Comparison of ENCODE assay signal across 16 cellular contexts in the genomic region with DNA sequence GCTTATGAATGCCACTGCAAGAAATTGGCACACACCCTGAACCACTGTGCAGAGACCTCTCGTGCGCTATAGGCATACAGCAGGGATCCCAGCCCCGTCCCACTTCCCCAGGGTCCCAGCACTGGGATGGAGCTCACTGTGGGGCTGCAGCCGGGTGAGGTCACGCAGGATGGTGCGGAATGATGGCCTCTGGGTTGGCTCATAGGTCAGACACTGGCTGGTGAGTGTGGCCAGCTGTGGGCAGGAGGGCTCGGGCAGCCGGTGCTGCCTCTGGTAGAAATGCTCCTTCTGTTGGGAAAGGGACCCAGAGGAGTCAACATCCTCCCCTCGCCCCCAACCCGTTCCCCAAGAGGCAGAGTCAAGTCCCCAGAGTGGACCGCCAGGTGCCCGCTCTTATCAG. TPM values are rescaled to one million over a fixed set of nuclear protein-coding genes. Genes with fewer than 3 reads are reported as not detected.
DNase-seq lines count a peak whose midpoint lies in the region; ATAC-seq and TF ChIP-seq lines count a peak whose summit lies in the region.
"Had no signal": no experiment of that assay in that cellular context is flagged by ENCODE, and none has a peak within 500 bp of the region (broad histone marks: within the 10 kb centered on the region; RNA-seq: fewer than 3 reads in every experiment).

No MANE protein-coding gene starts in this region.

- no peaks in the 10 kb centered on the region for H3K4me1 Mint-ChIP-seq in activated naive CD4-positive, alpha-beta T cell treated with anti-CD3 and anti-CD28 coated beads, Interleukin-2, amount 10 ng/mL, durations not matched to agents 7 days and 5 days
- H3K4me1 Mint-ChIP-seq: CD14-positive monocyte had no signal

- no peak overlapping the region for H2BK5ac ChIP-seq in neuronal stem cell (ENCODE audit: low read length)

- H3K36me3 ChIP-seq in neuronal stem cell (replicated peaks in 1 of 2; ENCODE audit: control insufficient read depth in 2 of 2, insufficient read depth in 2 of 2, low read length in 2 of 2) (peaks cover 15 to 73% of the 10 kb centered on the region in 2 donors), brain microvascular endothelial cell (replicated peaks) (peaks cover 62% of the 10 kb centered on the region)

- H3K9me3 ChIP-seq in neuronal stem cell (replicated peaks in 1 of 2; ENCODE audit: control insufficient read depth in 2 of 2, insufficient read depth in 1 of 2, low read depth in 1 of 2, low read length in 2 of 2), result no peaks in the 10 kb centered on the region
- H3K9me3 ChIP-seq: A549 had no signal

- H3K27me3 Mint-ChIP-seq in activated naive CD4-positive, alpha-beta T cell treated with anti-CD3 and anti-CD28 coated beads, Interleukin-2, amount 10 ng/mL, durations not matched to agents 7 days and 5 days, result no peaks in the 10 kb centered on the region
- H3K27me3 Mint-ChIP-seq: CD4-positive, alpha-beta memory T cell had no signal

- no peak overlapping the region for H3K4me3 Mint-ChIP-seq in activated naive CD4-positive, alpha-beta T cell treated with anti-CD3 and anti-CD28 coated beads, Interleukin-2, amount 10 ng/mL, durations not matched to agents 7 days and 5 days
- H3K4me3 Mint-ChIP-seq: CD14-positive monocyte; CD4-positive, alpha-beta memory T cell; H9 had no signal

- H3K23ac ChIP-seq in neuronal stem cell (ENCODE audit: low read depth, low read length, poor library complexity), result peak overlapping the region; percentile 31

- no peak overlapping the region for H2AK5ac ChIP-seq in neuronal stem cell (ENCODE audit: low read depth, low read length)

- no peak for TF ChIP-seq CTCF in RWPE1 (conservative IDR thresholded peaks at IDR 0.05; ENCODE audit: low read depth)
- no peak for TF ChIP-seq CTCF in brain microvascular endothelial cell (IDR thresholded peaks at IDR 0.05; ENCODE audit: low read depth, low read length, missing control alignments)

- WGBS in neuronal stem cell (ENCODE audit: extremely low coverage in 2 of 2, insufficient read length in 2 of 2, insufficient replicate concordance in 1 of 2), 2 donors, result no CpG with 5 or more reads among the region's 12 CpGs

- ATAC-seq in activated naive CD4-positive, alpha-beta T cell treated with anti-CD3 and anti-CD28 coated beads, Interleukin-2, amount 50 U/mL, for 72 hours, result no peak
- ATAC-seq: A549 had no signal

- no peak overlapping the region for H3K9ac ChIP-seq in neuronal stem cell (ENCODE audit: low read depth, low read length, poor library complexity)

- no peak overlapping the region for H3K4me2 ChIP-seq in neuronal stem cell (ENCODE audit: insufficient read depth, low read length, poor library complexity, severe bottlenecking)
- H3K4me2 ChIP-seq: A549 had no signal

- no peak overlapping the region for H3K4ac ChIP-seq in neuronal stem cell (ENCODE audit: low read length)

- H2AFZ ChIP-seq in neuronal stem cell (ENCODE audit: low read length), result no peak overlapping the region

- H2BK15ac ChIP-seq in neuronal stem cell (ENCODE audit: low read length), result no peak overlapping the region

- H3K4me3 ChIP-seq in neuronal stem cell (ENCODE audit: low read length in 2 of 2) (no peak overlapping the region), brain microvascular endothelial cell (ENCODE audit: low read depth, low read length) (no peak overlapping the region)
- H3K4me3 ChIP-seq: A549 had no signal

- CTCF ChIA-PET in activated naive CD4-positive, alpha-beta T cell treated with anti-CD3 and anti-CD28 coated beads, Interleukin-2, amount 10 ng/mL, durations not matched to agents 7 days and 5 days (lab: Charles Lee), result interaction anchor here (1.0 kb wide), 1 partner anchor 32 kb away, joined by 3 read pairs; no protein-coding TSS in a partner anchor
- CTCF ChIA-PET in RWPE1 (lab: Yijun Ruan, JAX), result no interaction called here

- peaks cover 47% of the 10 kb centered on the region for H3K36me3 Mint-ChIP-seq in activated naive CD4-positive, alpha-beta T cell treated with anti-CD3 and anti-CD28 coated beads, Interleukin-2, amount 10 ng/mL, durations not matched to agents 7 days and 5 days
- peaks cover 7 to 15% of the 10 kb centered on the region in 2 donors for H3K36me3 Mint-ChIP-seq in activated naive CD4-positive, alpha-beta T cell treated with anti-CD3 and anti-CD28 coated beads, Interleukin-2, amount 50 U/mL, for 72 hours

- no peak for DNase-seq in activated naive CD4-positive, alpha-beta T cell treated with anti-CD3 and anti-CD28 coated beads, Interleukin-2, amount 10 ng/mL, durations not matched to agents 7 days and 5 days
- DNase-seq in activated naive CD4-positive, alpha-beta T cell treated with anti-CD3 and anti-CD28 coated beads, Interleukin-2, amount 50 U/mL, for 72 hours (ENCODE audit: low spot score in 2 of 2), result no peak
- DNase-seq in RWPE1 (ENCODE audit: low spot score) (no peak), neuronal stem cell (ENCODE audit: low spot score) (no peak), DMS153 treated with DMSO at 0.1 percent for 48 hours (lab: John Stamatoyannopoulos, UW; ENCODE audit: unreplicated experiment) (no peak), brain microvascular endothelial cell (no peak), caudate nucleus (lab: John Stamatoyannopoulos, UW) (no peak)
- DNase-seq: AML-193; CD4-positive, alpha-beta memory T cell; DMS153; DND-41; EL; H9 had no signal

- peak overlapping the region; percentile 45 for H3K27ac Mint-ChIP-seq in activated naive CD4-positive, alpha-beta T cell treated with anti-CD3 and anti-CD28 coated beads, Interleukin-2, amount 10 ng/mL, durations not matched to agents 7 days and 5 days
- no peak overlapping the region for H3K27ac Mint-ChIP-seq in activated naive CD4-positive, alpha-beta T cell treated with anti-CD3 and anti-CD28 coated beads, Interleukin-2, amount 50 U/mL, for 72 hours
- H3K27ac Mint-ChIP-seq: CD4-positive, alpha-beta memory T cell; H9 had no signal

- H2BK12ac ChIP-seq in neuronal stem cell (ENCODE audit: low read length), result no peak overlapping the region

- H3K4me1 ChIP-seq in neuronal stem cell (ENCODE audit: control insufficient read depth in 2 of 2, insufficient read depth in 1 of 2, low read depth in 1 of 2, low read length in 2 of 2), result peaks cover 0 to 17% of the 10 kb centered on the region in 2 donors
- H3K4me1 ChIP-seq: A549 had no signal

- in situ Hi-C loops in brain microvascular endothelial cell (cut with HindIII; ENCODE audit: low pct_ligation_motif_present, low sequenced_read_pairs), result no loop called here

- H3K79me1 ChIP-seq in neuronal stem cell (ENCODE audit: low read depth, low read length), result no peaks in the 10 kb centered on the region

- H3K18ac ChIP-seq in neuronal stem cell (ENCODE audit: low read length), result no peak overlapping the region

- no peak overlapping the region for H4K91ac ChIP-seq in neuronal stem cell (ENCODE audit: low read depth, low read length, poor library complexity)

- POLR2A ChIA-PET in RWPE1 (lab: Yijun Ruan, JAX; ENCODE audit: low non-redundant PET), result no interaction called here

- H3K14ac ChIP-seq in neuronal stem cell (ENCODE audit: low read length), result no peak overlapping the region

- no peak overlapping the region for H2BK120ac ChIP-seq in neuronal stem cell (ENCODE audit: low read depth, low read length)

- H3K9me3 Mint-ChIP-seq in activated naive CD4-positive, alpha-beta T cell treated with anti-CD3 and anti-CD28 coated beads, Interleukin-2, amount 10 ng/mL, durations not matched to agents 7 days and 5 days, result no peaks in the 10 kb centered on the region
- H3K9me3 Mint-ChIP-seq in activated naive CD4-positive, alpha-beta T cell treated with anti-CD3 and anti-CD28 coated beads, Interleukin-2, amount 50 U/mL, for 72 hours, result no peaks in the 10 kb centered on the region
- H3K9me3 Mint-ChIP-seq: H9 had no signal

- no peaks in the 10 kb centered on the region for H3K27me3 ChIP-seq in neuronal stem cell (ENCODE audit: control insufficient read depth in 3 of 3, insufficient read depth in 3 of 3, low read depth in 1 of 3, low read length in 3 of 3)
- H3K27me3 ChIP-seq in brain microvascular endothelial cell (replicated peaks), result no peaks in the 10 kb centered on the region

- H4K8ac ChIP-seq in neuronal stem cell (ENCODE audit: low read depth, low read length), result peak overlapping the region; percentile 82

- peak overlapping the region; percentile 8 for H3K27ac ChIP-seq in RWPE1
- H3K27ac ChIP-seq in neuronal stem cell (replicated peaks; ENCODE audit: low read length), result no peak overlapping the region
- H3K27ac ChIP-seq in brain microvascular endothelial cell, result no peak overlapping the region
- H3K27ac ChIP-seq in caudate nucleus (ENCODE audit: low read depth, low read length), result no peak overlapping the region
- H3K27ac ChIP-seq: 22Rv1, A549 had no signal

RNA-seq across cellular contexts. Expression of gene ICAM3, which starts 17.0 kb away (rescaled TPM):
- 100 to 1,000 TPM; 143 to 145 TPM for total RNA-seq in activated naive CD4-positive, alpha-beta T cell treated with anti-CD3 and anti-CD28 coated beads, Interleukin-2, amount 50 U/mL, for 72 hours
- 1.3 TPM for polyA plus RNA-seq in neuronal stem cell (2013, experiment 1 of 2)
- 1.5 TPM for polyA plus RNA-seq in neuronal stem cell (2013, experiment 2 of 2)

RNA-seq across cellular contexts. Expression of gene RAVER1, which starts 23.1 kb away (rescaled TPM):
- 100 to 1,000 TPM in 1 of 2 donors, 10 to 100 TPM in 1; 52.5 to 101 TPM for total RNA-seq in activated naive CD4-positive, alpha-beta T cell treated with anti-CD3 and anti-CD28 coated beads, Interleukin-2, amount 50 U/mL, for 72 hours
- 44.6 TPM for polyA plus RNA-seq in neuronal stem cell (2013, experiment 1 of 2)
- polyA plus RNA-seq in neuronal stem cell (2013, experiment 2 of 2), result 45.3 TPM

RNA-seq across cellular contexts. Expression of gene TYK2, which starts 23.9 kb away (rescaled TPM):
- total RNA-seq in activated naive CD4-positive, alpha-beta T cell treated with anti-CD3 and anti-CD28 coated beads, Interleukin-2, amount 50 U/mL, for 72 hours, result 100 to 1,000 TPM; 164 to 232 TPM
- polyA plus RNA-seq in neuronal stem cell (2013, experiment 1 of 2), result 31.5 TPM
- polyA plus RNA-seq in neuronal stem cell (2013, experiment 2 of 2), result 29.4 TPM

RNA-seq across cellular contexts. Expression of gene FDX2, which starts 40.6 kb away (rescaled TPM):
- total RNA-seq in activated naive CD4-positive, alpha-beta T cell treated with anti-CD3 and anti-CD28 coated beads, Interleukin-2, amount 50 U/mL, for 72 hours, result 10 to 100 TPM in 1 of 2 donors, 1 to 10 TPM in 1; 8.1 to 16.7 TPM
- 13.4 TPM for polyA plus RNA-seq in neuronal stem cell (2013, experiment 1 of 2)
- 13.5 TPM for polyA plus RNA-seq in neuronal stem cell (2013, experiment 2 of 2)

RNA-seq across cellular contexts. Expression of gene ZGLP1, which starts 46.8 kb away (rescaled TPM):
- total RNA-seq in activated naive CD4-positive, alpha-beta T cell treated with anti-CD3 and anti-CD28 coated beads, Interleukin-2, amount 50 U/mL, for 72 hours, result 1 to 10 TPM; 2.2 to 3.7 TPM
- 3.5 TPM for polyA plus RNA-seq in neuronal stem cell (2013, experiment 1 of 2)
- polyA plus RNA-seq in neuronal stem cell (2013, experiment 2 of 2), result 4.2 TPM
